In genomic region chr15:89387140-89387903, GRCh38 we compare ENCODE assay signal across 21 cellular contexts.
"Had no signal": no experiment of that assay in that cellular context is flagged by ENCODE, and none has a peak within 500 bp of the region (broad histone marks: within the 10 kb centered on the region; RNA-seq: fewer than 3 reads in every experiment).

No MANE protein-coding gene starts in this region.

- H3K27ac Mint-ChIP-seq: immature natural killer cell; natural killer cell; progenitor cell of endocrine pancreas; stimulated activated naive B cell treated with anti-CD40 and anti-IgM and Interleukin-4, amounts not matched to agents 10 μg/mL and 1 μg/mL and 100 μg/mL, for 72 hours; stimulated activated naive CD8-positive, alpha-beta T cell treated with anti-CD3 and anti-CD28 coated beads, Interleukin-15, Interleukin-2, amounts not matched to agents 100 ng/mL and 50 ng/mL, for 24 hours had no signal

- H3K36me3 Mint-ChIP-seq: immature natural killer cell, natural killer cell had no signal

- H3K36me3 ChIP-seq: esophagus squamous epithelium, lower lobe of right lung, neutrophil, thoracic aorta, tibial nerve, upper lobe of left lung had no signal

- DNase-seq: effector CD8-positive, alpha-beta T cell; erythroblast; esophagus squamous epithelium; foreskin melanocyte; hypothalamus; immature natural killer cell; islet precursor cell; left ventricle myocardium superior; lower lobe of right lung; natural killer cell; stimulated activated CD4-positive, alpha-beta T cell treated with anti-CD3 and anti-CD28 coated beads, Interleukin-4, amount 100 ng/mL, for 4 hours; stimulated activated naive B cell treated with anti-CD40 and anti-IgM and Interleukin-4, amounts not matched to agents 10 μg/mL and 1 μg/mL and 100 μg/mL, for 72 hours; upper lobe of left lung had no signal

- ATAC-seq: left ventricle myocardium superior; lower lobe of right lung; natural killer cell; sciatic nerve; stimulated activated naive B cell treated with anti-CD40 and anti-IgM and Interleukin-4, amounts not matched to agents 10 μg/mL and 1 μg/mL and 100 μg/mL, for 72 hours had no signal

- H3K27me3 ChIP-seq: upper lobe of left lung had no signal

- H3K9me3 ChIP-seq: esophagus squamous epithelium, lower lobe of right lung, neutrophil, thoracic aorta, tibial nerve, upper lobe of left lung had no signal

- H3K9me3 Mint-ChIP-seq: immature natural killer cell; natural killer cell; stimulated activated naive B cell treated with anti-CD40 and anti-IgM and Interleukin-4, amounts not matched to agents 10 μg/mL and 1 μg/mL and 100 μg/mL, for 72 hours; stimulated activated naive CD8-positive, alpha-beta T cell treated with anti-CD3 and anti-CD28 coated beads, Interleukin-15, Interleukin-2, amounts not matched to agents 100 ng/mL and 50 ng/mL, for 24 hours had no signal

- H3K4me1 ChIP-seq: lower lobe of right lung, parathyroid adenoma, tibial nerve, upper lobe of left lung had no signal

- H3K4me3 Mint-ChIP-seq: immature natural killer cell; natural killer cell; stimulated activated naive B cell treated with anti-CD40 and anti-IgM and Interleukin-4, amounts not matched to agents 10 μg/mL and 1 μg/mL and 100 μg/mL, for 72 hours; stimulated activated naive CD8-positive, alpha-beta T cell treated with anti-CD3 and anti-CD28 coated beads, Interleukin-15, Interleukin-2, amounts not matched to agents 100 ng/mL and 50 ng/mL, for 24 hours had no signal

- H3K4me3 ChIP-seq: esophagus squamous epithelium, lower lobe of right lung, smooth muscle cell, thoracic aorta, tibial nerve, upper lobe of left lung had no signal

- H3K4me1 Mint-ChIP-seq: immature natural killer cell; natural killer cell; stimulated activated naive B cell treated with anti-CD40 and anti-IgM and Interleukin-4, amounts not matched to agents 10 μg/mL and 1 μg/mL and 100 μg/mL, for 72 hours had no signal

- H3K27ac ChIP-seq: esophagus squamous epithelium, lower lobe of right lung, neutrophil, parathyroid adenoma, thoracic aorta, tibial nerve, upper lobe of left lung had no signal
